2 cellular contexts compared by ENCODE assay signal in genomic region chr5:34570721-34571379, GRCh38.
TF ChIP-seq lines count a peak whose summit lies in the region.

No MANE protein-coding gene starts in this region.

TF ChIP-seq in A549, 52 proteins besides CTCF, POLR2A, EP300 and RAD21 (continued from another document):
- TF ChIP-seq BCL3 (IDR thresholded peaks at IDR 0.05) = no peak
- TF ChIP-seq RARB (CRISPR knock-in tag; IDR thresholded peaks at IDR 0.05) = no peak
- no peak for TF ChIP-seq TP53 (CRISPR knock-in tag; IDR thresholded peaks at IDR 0.05)
TF ChIP-seq in A549: peak in this region for 0.

TF ChIP-seq in GM12878, 131 proteins besides CTCF, POLR2A, EP300 and RAD21 (continued from another document):
- no peak for TF ChIP-seq NR2F1 (conservative IDR thresholded peaks at IDR 0.05)
- no peak for TF ChIP-seq PAX8 (IDR thresholded peaks at IDR 0.05)
- TF ChIP-seq STAT3 (IDR thresholded peaks at IDR 0.05; ENCODE audit: low read depth, low read length) = no peak
- TF ChIP-seq NFXL1 (IDR thresholded peaks at IDR 0.05; ENCODE audit: borderline replicate concordance) = no peak
